Comparison of ENCODE assay signal across 10 cellular contexts in the genomic region with DNA sequence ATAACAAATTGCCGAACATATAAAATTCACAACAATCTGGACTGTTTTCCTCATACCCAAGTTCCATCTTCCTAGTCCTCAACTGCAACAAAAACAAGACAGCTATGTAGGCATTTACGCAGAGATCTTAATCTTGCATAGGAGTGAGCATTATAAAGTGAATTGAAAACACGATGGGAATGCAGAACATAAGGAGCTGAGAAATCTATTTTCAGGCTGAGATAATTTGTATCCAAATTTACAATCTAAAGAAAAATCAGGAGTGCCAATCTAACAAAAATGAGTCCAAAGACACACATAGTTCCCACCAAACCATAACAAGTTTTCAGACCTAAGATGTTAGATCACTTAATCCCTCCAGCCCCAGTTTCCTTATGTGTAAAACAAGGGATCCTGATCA. TPM values are rescaled to one million over a fixed set of nuclear protein-coding genes. Genes with fewer than 3 reads are reported as not detected.
A peak's percentile ranks its signal among the peaks of the same experiment; 100 is the strongest.
DNase-seq lines count a peak whose midpoint lies in the region; ATAC-seq, FAIRE-seq and TF ChIP-seq lines count a peak whose summit lies in the region.
"Had no signal": no experiment of that assay in that cellular context is flagged by ENCODE, and none has a peak within 500 bp of the region (broad histone marks: within the 10 kb centered on the region; RNA-seq: fewer than 3 reads in every experiment).

No MANE protein-coding gene starts in this region.

- DNase-seq in HS-27A (ENCODE audit: low read depth), result peak; percentile 3
- DNase-seq in K562 (ENCODE audit: extremely low read depth in 1 of 4, low spot score in 3 of 4), result peak in 1 of 4 experiments; percentile 21
- no peak for DNase-seq in NCI-H345 (lab: John Stamatoyannopoulos, UW)
- no peak for DNase-seq in omental fat pad (ENCODE audit: low spot score)
- DNase-seq: cortex of kidney had no signal

- H3K4me2 ChIP-seq in BLaER1, result peak overlapping the region; percentile 90
- peak overlapping the region; percentile 89 for H3K4me2 ChIP-seq in K562 (ENCODE audit: insufficient read depth, low read length)

- peaks cover 99% of the 10 kb centered on the region for H3K79me2 ChIP-seq in K562 (ENCODE audit: control insufficient read depth, insufficient read depth, low read length)

- H3K9ac ChIP-seq in BLaER1, result peak overlapping the region; percentile 92
- H3K9ac ChIP-seq in K562 (ENCODE audit: insufficient read depth in 1 of 2, low read depth in 2 of 2, low read length in 2 of 2), result peak overlapping the region in 1 of 2 experiments; percentile 89; a peak in 3 of 4 replicates
- H3K9ac ChIP-seq in muscle layer of colon (ENCODE audit: low read length), result peak overlapping the region; percentile 74

- peaks cover 17% of the 10 kb centered on the region for H3K36me3 ChIP-seq in BLaER1
- peaks cover 46% of the 10 kb centered on the region for H3K36me3 ChIP-seq in K562 (ENCODE audit: control insufficient read depth, insufficient read depth, low read length)
- no peaks in the 10 kb centered on the region for H3K36me3 ChIP-seq in muscle layer of colon (ENCODE audit: insufficient read depth, low read length)

- TF ChIP-seq POLR2A in K562 (conservative IDR thresholded peaks at IDR 0.05), result no peak

- 0% methylated on average over 3 of the region's 3 CpGs for WGBS in K562 (ENCODE audit: insufficient coverage, low coverage, missing lambda C conversion rate)

- no peak for FAIRE-seq in K562 (lab: Jason Lieb, UNC)
- FAIRE-seq: GM12892 had no signal

- no TSS peak for BruUV-seq in K562 (replicated peaks; lab: Mats Ljungman, UMichigan)

- no peak for ATAC-seq in K562
- ATAC-seq in HG02571 (IDR thresholded peaks at IDR 0.05; ENCODE audit: unreplicated experiment), result no peak
- no peak for ATAC-seq in GM18907 (IDR thresholded peaks at IDR 0.05; ENCODE audit: unreplicated experiment)
- no peak for ATAC-seq in omental fat pad (ENCODE audit: low FRiP score)

- H2AFZ ChIP-seq in K562 (ENCODE audit: low read depth, low read length), result no peak overlapping the region

- H4K20me1 ChIP-seq in BLaER1 (peaks cover 61% of the 10 kb centered on the region), K562 (replicated peaks; ENCODE audit: control insufficient read depth, insufficient read depth, low read length) (peaks cover 19% of the 10 kb centered on the region)

- H3K27me3 ChIP-seq in BLaER1 (no peaks in the 10 kb centered on the region), K562 (ENCODE audit: control insufficient read depth in 2 of 2, insufficient read depth in 2 of 2, low read length in 2 of 2) (no peaks in the 10 kb centered on the region), muscle layer of colon (ENCODE audit: control insufficient read depth in 1 of 2, insufficient read depth in 2 of 2, low read length in 2 of 2) (no peaks in the 10 kb centered on the region)

- TF ChIP-seq CTCF in K562 (IDR thresholded peaks at IDR 0.05 in 2 of 3, conservative IDR thresholded peaks at IDR 0.05 in 1 of 3; ENCODE audit: insufficient read depth in 2 of 3, low read depth in 1 of 3, low read length in 3 of 3) (no peak), omental fat pad (IDR thresholded peaks at IDR 0.05) (no peak)

- H3K9me3 ChIP-seq in BLaER1 (peaks cover 5% of the 10 kb centered on the region; the same call in 1 of the 2 replicates), K562 (replicated peaks; ENCODE audit: control insufficient read depth, insufficient read depth, low read depth, low read length) (no peaks in the 10 kb centered on the region), muscle layer of colon (ENCODE audit: low read length) (no peaks in the 10 kb centered on the region)

- peak; percentile 3 to 20; a peak in 2 of 4 replicates for TF ChIP-seq RAD21 in K562 (CRISPR knock-in tag; conservative IDR thresholded peaks at IDR 0.05 in 1 of 2, IDR thresholded peaks at IDR 0.05 in 1 of 2)

- POLR2A ChIA-PET in K562 (lab: Yijun Ruan, JAX), result interaction anchor here (0.7 to 9.3 kb wide), 23 partner anchors 13 to 183 kb away, joined by 3 to 190 read pairs (median 4); partner anchors contain the start of gene LRIG2

- CTCF ChIA-PET in K562 (lab: Yijun Ruan, JAX; ENCODE audit: low intra/inter-chr PET ratio), result no interaction called here

- H3K9me1 ChIP-seq in K562 (ENCODE audit: control insufficient read depth, insufficient read depth, low read length), result peaks cover 2% of the 10 kb centered on the region

- H3K4me3 ChIP-seq in BLaER1 (peak overlapping the region; percentile 84), K562 (peak overlapping the region; percentile 74), muscle layer of colon (ENCODE audit: low read depth in 1 of 2, low read length in 2 of 2) (peak overlapping the region in 1 of 2 donors; percentile 93)

- in situ Hi-C loops in K562 (cut with MboI), result no loop called here

- no peak for TF ChIP-seq EP300 in K562 (IDR thresholded peaks at IDR 0.05; ENCODE audit: low read length)

- peak overlapping the region; percentile 91; the same call in 1 of the 2 replicates for H3K27ac ChIP-seq in BLaER1
- peak overlapping the region; percentile 96 for H3K27ac ChIP-seq in K562 (ENCODE audit: extremely low read depth, low read depth, low read length)
- peak overlapping the region; percentile 27 for H3K27ac ChIP-seq in muscle layer of colon (ENCODE audit: low read depth, low read length)

- H3K4me1 ChIP-seq in BLaER1, result peaks cover 43% of the 10 kb centered on the region
- H3K4me1 ChIP-seq in K562 (replicated peaks in 1 of 2; ENCODE audit: control insufficient read depth in 2 of 2, insufficient read depth in 2 of 2, low read length in 2 of 2), result peaks cover 23 to 36% of the 10 kb centered on the region in 2 experiments
- peaks cover 19% of the 10 kb centered on the region for H3K4me1 ChIP-seq in muscle layer of colon (ENCODE audit: insufficient read depth, low read length)

- intact Hi-C loops in K562 (cut with micrococcal nuclease), result loop anchor here (2.0 kb wide), 1 partner anchor 49 kb away; no protein-coding TSS in a partner anchor

TF ChIP-seq in K562, 482 proteins besides CTCF, POLR2A, EP300 and RAD21 (continues in another document):
- TF ChIP-seq DEAF1 (CRISPR knock-in tag; IDR thresholded peaks at IDR 0.05) (peak; percentile 34; the same call in 1 of the 2 replicates), TEAD4 (IDR thresholded peaks at IDR 0.05; ENCODE audit: low read length) (0 out of 2 replicates have a peak, but pooled peaks have one; percentile 9), TEAD4 (CRISPR knock-in tag; IDR thresholded peaks at IDR 0.05; ENCODE audit: borderline replicate concordance) (no peak), ZNF444 (CRISPR knock-in tag; IDR thresholded peaks at IDR 0.05) (0 out of 2 replicates have a peak, but pooled peaks have one; percentile 10), OTX1 (CRISPR knock-in tag; IDR thresholded peaks at IDR 0.05) (no peak), NCOA2 (IDR thresholded peaks at IDR 0.05; ENCODE audit: partially characterized antibody in 2 of 2) (no peak)
- TF ChIP-seq, protein P1, sequence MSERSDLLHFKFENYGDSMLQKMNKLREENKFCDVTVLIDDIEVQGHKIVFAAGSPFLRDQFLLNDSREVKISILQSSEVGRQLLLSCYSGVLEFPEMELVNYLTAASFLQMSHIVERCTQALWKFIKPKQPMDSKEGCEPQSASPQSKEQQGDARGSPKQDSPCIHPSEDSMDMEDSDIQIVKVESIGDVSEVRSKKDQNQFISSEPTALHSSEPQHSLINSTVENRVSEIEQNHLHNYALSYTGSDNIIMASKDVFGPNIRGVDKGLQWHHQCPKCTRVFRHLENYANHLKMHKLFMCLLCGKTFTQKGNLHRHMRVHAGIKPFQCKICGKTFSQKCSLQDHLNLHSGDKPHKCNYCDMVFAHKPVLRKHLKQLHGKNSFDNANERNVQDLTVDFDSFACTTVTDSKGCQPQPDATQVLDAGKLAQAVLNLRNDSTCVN (CRISPR knock-in tag; IDR thresholded peaks at IDR 0.05), result peak; percentile 42; the same call in 1 of the 2 replicates

RNA-seq across cellular contexts. Expression of gene SLC16A1, which starts 1.9 kb away (rescaled TPM):
- total RNA-seq in K562 (2011; cell fraction: chromatin; rRNA removed; ENCODE audit: low replicate concordance), result 283 and 319 TPM in 2 replicates
- 209 and 233 TPM in 2 replicates for total RNA-seq in K562 (2011; cell fraction: nucleolus; rRNA removed)
- total RNA-seq in K562 (2011; cell fraction: nucleoplasm; rRNA removed), result 244 and 265 TPM in 2 replicates
- total RNA-seq in K562 (2014; rRNA removed) (104 and 148 TPM in 2 replicates), K562 (2014; rRNA removed; fragmentation: Illumina TruSeq; extraction: Trizol) (168 and 185 TPM in 2 replicates), K562 (2015; rRNA removed; fragmentation: Illumina TruSeq; extraction: Trizol) (111 and 117 TPM in 2 replicates), K562 (2021) (151 and 169 TPM in 2 replicates), omental fat pad (100 to 1,000 TPM in 2 of 4 donors, 10 to 100 TPM in 2; 15.1 to 125 (median 78.3) TPM)
- polyA plus RNA-seq in K562 (2011; rRNA removed) (229 and 244 TPM in 2 replicates), K562 (2014; fragmentation: Illumina TruSeq; extraction: Trizol) (109 and 137 TPM in 2 replicates), K562 (2014; fragmentation: Nextera tagmentation; extraction: Ambion mirVana) (10 to 100 TPM; 79.0 to 82.5 TPM), K562 (2014; rRNA removed) (73.1 and 85.6 TPM in 2 replicates)
- 256 and 343 TPM in 2 replicates for polyA plus RNA-seq in K562 (2011; cell fraction: cytosol; rRNA removed)
- 106 and 150 TPM in 2 replicates for polyA plus RNA-seq in K562 (2011; cell fraction: nucleus; rRNA removed)
- 100 and 134 TPM in 2 replicates for polyA plus RNA-seq in K562 (2012)
- polyA minus RNA-seq in K562 (2011; rRNA and poly(A)+ RNA removed), result 488 and 502 TPM in 2 replicates
- polyA minus RNA-seq in K562 (2011; cell fraction: cytosol; rRNA and poly(A)+ RNA removed), result 198 and 213 TPM in 2 replicates
- 56.5 and 94.0 TPM in 2 replicates for polyA minus RNA-seq in K562 (2011; cell fraction: nucleus; rRNA and poly(A)+ RNA removed)

Comparison
In these comparisons a context has a peak if more than half of its experiments do, and no peak if none do; other contexts are left out.
1. H3K27ac ChIP-seq: peak in every context shown above with its lines; median percentile 96 in K562; 91 in BLaER1; 27 in muscle layer of colon.